18 cellular contexts compared by ENCODE assay signal in the genomic region with DNA sequence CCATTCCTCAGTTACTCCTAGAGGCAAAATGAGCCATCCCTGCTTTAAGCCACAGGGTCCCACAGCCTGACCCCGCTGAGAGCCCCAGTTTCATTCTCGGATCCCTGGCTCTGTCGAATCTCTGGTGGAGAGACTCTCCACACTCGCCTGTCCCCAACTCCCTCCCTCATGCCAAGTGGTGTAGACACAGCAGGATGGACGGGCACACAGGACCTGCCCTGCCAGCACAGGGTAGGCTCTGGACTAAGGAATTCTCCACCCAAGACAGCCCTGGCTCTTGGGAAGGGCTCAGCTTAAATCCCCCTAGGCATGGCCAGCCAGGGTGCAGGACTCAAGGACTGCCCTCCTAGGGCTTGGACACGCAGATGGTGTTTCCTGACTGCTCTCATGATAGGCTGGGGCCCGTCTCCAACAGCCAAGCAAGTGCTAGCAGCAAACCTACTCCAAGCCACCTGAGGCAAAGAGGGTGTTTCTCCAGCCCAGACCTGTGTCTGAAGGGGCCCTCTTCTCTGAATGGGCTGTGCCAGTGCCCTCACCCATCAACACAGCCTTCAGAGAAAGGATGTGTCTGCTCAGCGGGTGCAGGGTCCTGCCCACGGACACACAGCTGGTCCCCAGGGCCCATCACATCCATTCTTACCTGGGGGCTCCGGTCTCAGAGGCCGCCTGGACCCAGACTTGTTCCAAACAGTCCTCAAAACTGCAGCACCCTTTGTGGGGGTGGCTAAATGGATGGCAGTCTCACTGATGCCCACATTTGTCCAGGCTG.
"Had no signal": no experiment of that assay in that cellular context is flagged by ENCODE, and none has a peak within 500 bp of the region (broad histone marks: within the 10 kb centered on the region; RNA-seq: fewer than 3 reads in every experiment).

No MANE protein-coding gene starts in this region.

- H3K4me1 ChIP-seq: ascending aorta, gastroesophageal sphincter, heart right ventricle had no signal

- DNase-seq: activated CD4-positive, alpha-beta T cell treated with anti-CD3 and anti-CD28 coated beads, Interleukin-2, amount 50 U/mL, for 4 hours; activated naive CD4-positive, alpha-beta T cell treated with anti-CD3 and anti-CD28 coated beads, Interleukin-2, amount 50 U/mL, for 16 hours; activated T-cell treated with anti-CD3 and anti-CD28 coated beads, Interleukin-2, amount 50 U/mL, for 4 hours; effector CD4-positive, alpha-beta T cell; heart right ventricle; mammary epithelial cell; midbrain; nucleus accumbens; retina; stimulated activated CD4-positive, alpha-beta T cell treated with anti-CD3 and anti-CD28 coated beads, Interleukin-4, amount 100 ng/mL, for 4 hours; SW 1271; T-helper 2 cell; WERI-Rb-1 had no signal

- H3K4me2 ChIP-seq: smooth muscle cell had no signal

- H3K9me3 ChIP-seq: ascending aorta, gastroesophageal sphincter, heart right ventricle had no signal

- H3K27me3 ChIP-seq: ascending aorta, gastroesophageal sphincter, heart right ventricle had no signal

- H3K4me3 ChIP-seq: ascending aorta, gastroesophageal sphincter, heart right ventricle, smooth muscle cell had no signal

- H3K36me3 ChIP-seq: ascending aorta, WERI-Rb-1 had no signal

- ATAC-seq: activated T-cell treated with anti-CD3 and anti-CD28 coated beads, Interleukin-2, amount 50 U/mL, for 4 hours; gastroesophageal sphincter; left colon; stimulated activated memory B cell treated with anti-CD40 and anti-IgM and Interleukin-4, amounts not matched to agents 10 μg/mL and 1 μg/mL and 100 μg/mL, for 72 hours had no signal

- H3K27ac ChIP-seq: ascending aorta, gastroesophageal sphincter, heart right ventricle, WERI-Rb-1 had no signal
